In the genomic region with DNA sequence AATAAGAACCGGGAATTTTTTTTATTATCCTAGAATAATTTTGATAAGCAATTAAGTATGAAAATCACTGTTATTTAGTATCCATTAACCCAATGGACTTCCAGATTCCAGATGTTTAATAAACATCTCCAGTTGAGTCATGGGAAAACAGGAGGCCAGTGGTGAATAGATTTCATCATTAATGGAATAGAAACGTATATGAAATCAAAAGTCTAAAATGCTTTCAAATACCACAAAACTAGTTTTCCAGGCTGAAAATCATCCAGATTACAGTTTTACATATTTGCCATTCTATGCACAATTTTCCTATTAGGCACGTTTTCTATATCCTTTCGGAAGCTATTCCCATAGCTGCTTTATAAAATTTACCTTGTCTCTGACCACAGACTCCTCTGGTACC, we compare ENCODE assay signal across 24 cellular contexts. TPM values are rescaled to one million over a fixed set of nuclear protein-coding genes. Genes with fewer than 3 reads are reported as not detected.
DNase-seq lines count a peak whose midpoint lies in the region; ATAC-seq and TF ChIP-seq lines count a peak whose summit lies in the region.
"Had no signal": no experiment of that assay in that cellular context is flagged by ENCODE, and none has a peak within 500 bp of the region (broad histone marks: within the 10 kb centered on the region; RNA-seq: fewer than 3 reads in every experiment).

No MANE protein-coding gene starts in this region.

- H3K4me3 ChIP-seq in heart right ventricle (no peak overlapping the region), right cardiac atrium (ENCODE audit: low read length) (no peak overlapping the region), smooth muscle cell (no peak overlapping the region)
- H3K4me3 ChIP-seq in naive thymus-derived CD4-positive, alpha-beta T cell (ENCODE audit: low read length) = no peak overlapping the region

- peak overlapping the region in 6 of 10 donors; percentile 2 to 72 (median 34) for H3K27ac ChIP-seq in heart right ventricle
- no peak overlapping the region for H3K27ac ChIP-seq in right cardiac atrium (ENCODE audit: low read length)
- no peak overlapping the region for H3K27ac ChIP-seq in naive thymus-derived CD4-positive, alpha-beta T cell (ENCODE audit: low read depth, low read length)
- peak overlapping the region; percentile 81 for H3K27ac ChIP-seq in smooth muscle cell (ENCODE audit: low read depth)
- H3K27ac ChIP-seq: 22Rv1, HL-60 had no signal

- CTCF ChIA-PET in naive thymus-derived CD4-positive, alpha-beta T cell (lab: Charles Lee) = no interaction called here

- 83 to 84% methylated on average over 4 of the region's 4 CpGs for WGBS in heart right ventricle, 2 donors
- 78% methylated on average over 4 of the region's 4 CpGs for WGBS in right cardiac atrium
- 75% methylated on average over 4 of the region's 4 CpGs for WGBS in smooth muscle cell (ENCODE audit: low lambda C conversion rate)

- DNase-seq in heart right ventricle = no peak
- DNase-seq in right cardiac atrium = no peak
- DNase-seq in effector memory CD8-positive, alpha-beta T cell = no peak
- DNase-seq in naive thymus-derived CD4-positive, alpha-beta T cell = no peak
- no peak for DNase-seq in smooth muscle cell (lab: John Stamatoyannopoulos, UW; ENCODE audit: unreplicated experiment)
- DNase-seq in COR-L47 (lab: John Stamatoyannopoulos, UW) = no peak
- DNase-seq in activated effector memory CD4-positive, alpha-beta T cell treated with Interleukin-2 at 50 U/mL for 16 hours = no peak
- DNase-seq: ACHN, DMS53, Karpas-422, NCI-H1092, NCI-H1417 treated with DMSO at 0.1 percent for 48 hours, NCI-H1694 treated with DMSO at 0.1 percent for 48 hours, NCI-H2081 treated with DMSO at 0.1 percent for 48 hours, NCI-H2171, NCI-H226, NCI-H510A, NCI-H69, RPMI8226, SHP77 had no signal

- H3F3A ChIP-seq in smooth muscle cell (ENCODE audit: low read depth) = peaks cover 19% of the 10 kb centered on the region

- peaks cover 68 to 69% of the 10 kb centered on the region in 2 donors for H3K4me1 Mint-ChIP-seq in effector memory CD8-positive, alpha-beta T cell (ENCODE audit: low read depth in 2 of 2)
- peaks cover 63 to 91% (median 89%) of the 10 kb centered on the region in 7 donors for H3K4me1 Mint-ChIP-seq in naive thymus-derived CD4-positive, alpha-beta T cell

- H3K4me1 ChIP-seq in heart right ventricle (peaks cover 20 to 96% (median 86%) of the 10 kb centered on the region in 9 donors), right cardiac atrium (ENCODE audit: control insufficient read depth, insufficient read depth, low read length) (peaks cover 20% of the 10 kb centered on the region), smooth muscle cell (ENCODE audit: low read depth) (peaks cover 21% of the 10 kb centered on the region)
- H3K4me1 ChIP-seq in naive thymus-derived CD4-positive, alpha-beta T cell (ENCODE audit: control insufficient read depth in 2 of 2, insufficient read depth in 2 of 2, low read length in 2 of 2) = peaks cover 5 to 34% of the 10 kb centered on the region in 2 donors

- H3K9me3 ChIP-seq in heart right ventricle (no peaks in the 10 kb centered on the region), right cardiac atrium (ENCODE audit: control insufficient read depth, low read length) (no peaks in the 10 kb centered on the region), smooth muscle cell (replicated peaks; ENCODE audit: low read depth) (no peaks in the 10 kb centered on the region)
- H3K9me3 ChIP-seq in naive thymus-derived CD4-positive, alpha-beta T cell (ENCODE audit: control insufficient read depth in 2 of 3, low read length in 3 of 3) = no peaks in the 10 kb centered on the region

- H3K79me2 ChIP-seq in smooth muscle cell (ENCODE audit: low read depth) = peaks cover 49% of the 10 kb centered on the region

- H3K9me3 Mint-ChIP-seq in effector memory CD8-positive, alpha-beta T cell = no peaks in the 10 kb centered on the region
- H3K9me3 Mint-ChIP-seq in naive thymus-derived CD4-positive, alpha-beta T cell = no peaks in the 10 kb centered on the region

- TF ChIP-seq CTCF in heart right ventricle (IDR thresholded peaks at IDR 0.05) (no peak), smooth muscle cell (IDR thresholded peaks at IDR 0.05; ENCODE audit: borderline replicate concordance, insufficient read depth, poor library complexity, severe bottlenecking) (no peak)

- ATAC-seq in heart right ventricle (no peak), right cardiac atrium (no peak), HG02938 (IDR thresholded peaks at IDR 0.05; ENCODE audit: unreplicated experiment) (no peak)
- ATAC-seq in effector memory CD8-positive, alpha-beta T cell (replicated peaks) = no peak
- ATAC-seq in naive thymus-derived CD4-positive, alpha-beta T cell = no peak
- ATAC-seq: HCT116 had no signal

- peaks cover 14% of the 10 kb centered on the region for H3K36me3 Mint-ChIP-seq in effector memory CD8-positive, alpha-beta T cell (ENCODE audit: insufficient read depth)
- peaks cover 0 to 17% (median 0%) of the 10 kb centered on the region in 5 donors for H3K36me3 Mint-ChIP-seq in naive thymus-derived CD4-positive, alpha-beta T cell

- H3K4me3 Mint-ChIP-seq in effector memory CD8-positive, alpha-beta T cell = no peak overlapping the region
- peak overlapping the region in 3 of 10 donors; percentile 1 to 29 (median 2) for H3K4me3 Mint-ChIP-seq in naive thymus-derived CD4-positive, alpha-beta T cell

- H3K27ac Mint-ChIP-seq in effector memory CD8-positive, alpha-beta T cell = peak overlapping the region; percentile 63 to 68
- H3K27ac Mint-ChIP-seq in naive thymus-derived CD4-positive, alpha-beta T cell = peak overlapping the region in 5 of 9 donors; percentile 16 to 71 (median 55)

- H3K27me3 ChIP-seq in heart right ventricle (no peaks in the 10 kb centered on the region), right cardiac atrium (ENCODE audit: control insufficient read depth, insufficient read depth) (no peaks in the 10 kb centered on the region), smooth muscle cell (ENCODE audit: low read depth) (no peaks in the 10 kb centered on the region)
- no peaks in the 10 kb centered on the region for H3K27me3 ChIP-seq in naive thymus-derived CD4-positive, alpha-beta T cell (ENCODE audit: control insufficient read depth in 2 of 2, insufficient read depth in 2 of 2, low read length in 2 of 2)

- POLR2A ChIA-PET in naive thymus-derived CD4-positive, alpha-beta T cell (lab: Charles Lee) = no interaction called here

- H3K9ac ChIP-seq in smooth muscle cell (ENCODE audit: low read depth) = peak overlapping the region; percentile 30

- H3K36me3 ChIP-seq in heart right ventricle (peaks cover 0 to 6% (median 0%) of the 10 kb centered on the region in 9 donors), smooth muscle cell (ENCODE audit: low read depth) (no peaks in the 10 kb centered on the region)
- H3K36me3 ChIP-seq in naive thymus-derived CD4-positive, alpha-beta T cell (ENCODE audit: control insufficient read depth in 2 of 3, insufficient read depth in 3 of 3, low read length in 3 of 3) = peaks cover 0 to 1% (median 0%) of the 10 kb centered on the region in 3 experiments

- H4K20me1 ChIP-seq in smooth muscle cell (ENCODE audit: low read depth) = peaks cover 95% of the 10 kb centered on the region

- intact Hi-C loops in heart right ventricle (cut with DNase I) (no loop called here), right cardiac atrium (cut with DNase I) (no loop called here)
- intact Hi-C loops in naive thymus-derived CD4-positive, alpha-beta T cell (cut with micrococcal nuclease) = loop anchor here in 1 of 2 donors (5.0 kb wide), 1 partner anchor 33 kb away; the partner anchor contains the start of gene IRF2

- H3K4me2 ChIP-seq in smooth muscle cell = peak overlapping the region; percentile 76

- no peak overlapping the region for H2AFZ ChIP-seq in smooth muscle cell (ENCODE audit: low read depth)

- no peaks in the 10 kb centered on the region for H3K27me3 Mint-ChIP-seq in effector memory CD8-positive, alpha-beta T cell
- no peaks in the 10 kb centered on the region for H3K27me3 Mint-ChIP-seq in naive thymus-derived CD4-positive, alpha-beta T cell

RNA-seq across cellular contexts. Expression of gene IRF2, which starts 35.0 kb away (rescaled TPM):
- 10 to 100 TPM; 18.3 to 41.4 (median 29.0) TPM for total RNA-seq in heart right ventricle
- polyA plus RNA-seq in heart right ventricle = 10 to 100 TPM in 1 of 2 donors, 1 to 10 TPM in 1; 9.3 to 13.0 TPM
- total RNA-seq in right cardiac atrium = 10 to 100 TPM; 19.6 to 39.3 (median 28.4) TPM
- polyA plus RNA-seq in right cardiac atrium = 16.8 TPM
- total RNA-seq in naive thymus-derived CD4-positive, alpha-beta T cell = 10 to 100 TPM; 31.2 to 86.3 (median 75.0) TPM
- polyA plus RNA-seq in naive thymus-derived CD4-positive, alpha-beta T cell = 10 to 100 TPM; 83.5 to 87.0 TPM
- total RNA-seq in smooth muscle cell = 18.4 and 21.6 TPM in 2 replicates
- polyA plus RNA-seq in smooth muscle cell = 6.6 and 10.2 TPM in 2 replicates

Comparison
In these comparisons a context has a peak if more than half of its experiments do, and no peak if none do; other contexts are left out.
1. H3K27ac ChIP-seq: peak in heart right ventricle (6 of 10) and smooth muscle cell (single experiment); none in right cardiac atrium (single experiment) and naive thymus-derived CD4-positive, alpha-beta T cell (single experiment).